ENCODE assay signal across 8 cellular contexts in the genomic region with DNA sequence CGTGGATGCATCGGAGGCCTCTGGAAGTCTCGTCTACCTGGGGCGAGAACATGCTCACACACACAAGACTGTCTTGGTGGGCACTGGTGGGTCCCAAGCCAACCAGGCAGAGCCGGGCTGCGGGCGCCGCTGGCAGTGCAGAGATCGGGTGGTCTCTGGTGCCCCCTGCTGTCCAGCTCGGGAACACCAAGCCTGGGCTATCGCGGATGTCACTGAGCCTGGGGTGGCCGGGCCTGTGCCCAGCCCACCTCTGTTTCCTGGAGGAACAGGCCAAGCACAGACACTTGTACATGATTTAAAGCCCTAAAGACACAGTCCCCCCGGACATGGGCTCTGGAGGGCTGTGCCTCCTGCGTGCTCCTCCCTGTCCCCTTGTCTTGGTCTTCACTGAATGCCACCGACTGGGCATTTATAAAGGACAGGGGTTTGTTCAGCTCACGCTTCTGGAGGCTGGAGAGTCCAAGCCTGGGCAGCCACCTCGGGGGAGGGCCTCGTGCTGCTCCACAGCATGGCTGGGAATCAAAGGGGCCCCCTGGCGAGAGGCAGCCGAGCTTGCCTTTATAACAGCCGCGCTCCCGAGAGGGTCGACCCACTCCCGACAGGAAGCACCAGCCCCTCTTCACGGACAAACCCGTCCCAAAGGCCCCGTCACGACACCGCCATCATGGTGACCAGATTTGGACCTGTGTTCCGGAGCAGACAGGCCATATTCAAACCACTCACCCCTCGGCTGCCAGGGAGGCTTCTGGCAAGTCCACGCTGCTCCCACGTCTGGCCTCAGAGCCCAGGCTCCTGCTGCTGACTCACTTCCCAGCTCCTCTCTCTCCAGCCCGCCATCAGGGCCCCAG. TPM values are rescaled to one million over a fixed set of nuclear protein-coding genes. Genes with fewer than 3 reads are reported as not detected.
DNase-seq lines count a peak whose midpoint lies in the region; ATAC-seq and TF ChIP-seq lines count a peak whose summit lies in the region.

No MANE protein-coding gene starts in this region.

- H3K14ac ChIP-seq in IMR-90 (replicated peaks; ENCODE audit: low read depth, low read length) (no peak overlapping the region), trophoblast cell (ENCODE audit: low read length) (no peak overlapping the region)

- H3K23ac ChIP-seq in IMR-90 (ENCODE audit: low read depth, low read length): no peak overlapping the region
- H3K23ac ChIP-seq in trophoblast cell (ENCODE audit: low read length): no peak overlapping the region

- CTCF ChIA-PET in IMR-90 (lab: Yijun Ruan, JAX): interaction anchor here (0.5 to 4.6 kb wide), 7 partner anchors 9 to 916 kb away, joined by 3 to 40 read pairs (median 3); no protein-coding TSS in a partner anchor

- peaks cover 27% of the 10 kb centered on the region for H3K27me3 ChIP-seq in IMR-90 (ENCODE audit: control insufficient read depth, insufficient read depth, low read length)
- no peaks in the 10 kb centered on the region for H3K27me3 ChIP-seq in trophoblast cell (ENCODE audit: insufficient read depth, low read length)
- no peaks in the 10 kb centered on the region for H3K27me3 ChIP-seq in upper lobe of left lung

- BruUV-seq in IMR-90 (replicated peaks; lab: Mats Ljungman, UMichigan): no TSS peak

- POLR2A ChIA-PET in IMR-90 (lab: Charles Lee; ENCODE audit: unreplicated experiment): no interaction called here

- H3K56ac ChIP-seq in IMR-90 (ENCODE audit: extremely low read depth, insufficient read depth, low read length): no peak overlapping the region

- H2BK12ac ChIP-seq in trophoblast cell (ENCODE audit: low read length): no peak overlapping the region

- H3K4me1 ChIP-seq in IMR-90 (ENCODE audit: control insufficient read depth, insufficient read depth, low read length) (no peaks in the 10 kb centered on the region), trophoblast cell (ENCODE audit: control insufficient read depth in 1 of 2, insufficient read depth in 2 of 2, low read length in 2 of 2) (peaks cover 0 to 6% of the 10 kb centered on the region in 2 experiments), upper lobe of left lung (peaks cover 0 to 5% (median 2%) of the 10 kb centered on the region in 4 donors)

- no peak overlapping the region for H2BK20ac ChIP-seq in IMR-90 (ENCODE audit: low read depth, low read length)

- DNase-seq in NCI-H446 (lab: John Stamatoyannopoulos, UW): peak; percentile 25 to 62
- DNase-seq in NCI-H446 treated with DMSO at 0.1 percent for 48 hours (lab: John Stamatoyannopoulos, UW): no peak
- DNase-seq in IMR-90: peak; percentile 22
- DNase-seq in SK-N-DZ (ENCODE audit: low spot score): peak; percentile 56
- peak; percentile 70 to 83 (median 78) for DNase-seq in activated naive CD4-positive, alpha-beta T cell (lab: John Stamatoyannopoulos, UW)
- DNase-seq in globus pallidus (ENCODE audit: low spot score): peak; percentile 59
- peak; percentile 63 to 82 for DNase-seq in trophoblast cell
- peak; percentile 67 to 91 for DNase-seq in upper lobe of left lung

- H3K9me1 ChIP-seq in IMR-90 (ENCODE audit: insufficient read depth, low read length): peaks cover 6% of the 10 kb centered on the region; the same call in 1 of the 2 replicates

- H3K79me1 ChIP-seq in IMR-90 (ENCODE audit: low read depth in 1 of 2, low read length in 2 of 2) (no peaks in the 10 kb centered on the region), trophoblast cell (ENCODE audit: low read length) (no peaks in the 10 kb centered on the region)

- H2BK120ac ChIP-seq in IMR-90 (ENCODE audit: low read depth, low read length): no peak overlapping the region
- H2BK120ac ChIP-seq in trophoblast cell (ENCODE audit: insufficient read depth, low read length, poor library complexity): no peak overlapping the region

- H2BK5ac ChIP-seq in IMR-90 (ENCODE audit: low read depth, low read length, poor library complexity, severe bottlenecking) (no peak overlapping the region), trophoblast cell (ENCODE audit: low read depth, low read length, poor library complexity) (no peak overlapping the region)

- H2AFZ ChIP-seq in IMR-90 (replicated peaks; ENCODE audit: low read length, poor library complexity) (peak overlapping the region; percentile 82), trophoblast cell (ENCODE audit: insufficient read depth, low read length, poor library complexity) (no peak overlapping the region)

- H3K4ac ChIP-seq in IMR-90 (ENCODE audit: low read depth, low read length) (no peak overlapping the region), trophoblast cell (ENCODE audit: low read depth, low read length) (no peak overlapping the region)

- H4K91ac ChIP-seq in IMR-90 (ENCODE audit: insufficient read depth, low read depth, low read length) (no peak overlapping the region), trophoblast cell (ENCODE audit: low read depth, low read length) (no peak overlapping the region)

- H3K4me2 ChIP-seq in IMR-90 (ENCODE audit: low read depth, low read length) (no peak overlapping the region), trophoblast cell (ENCODE audit: low read length) (no peak overlapping the region)

- H4K8ac ChIP-seq in IMR-90 (ENCODE audit: low read depth in 2 of 2, low read length in 2 of 2) (no peak overlapping the region), trophoblast cell (ENCODE audit: low read depth, low read length) (no peak overlapping the region)

- peaks cover 4% of the 10 kb centered on the region; the same call in 1 of the 2 replicates for H4K20me1 ChIP-seq in IMR-90 (ENCODE audit: insufficient read depth, low read length)

- in situ Hi-C loops in IMR-90 (cut with MboI; ENCODE audit: low sequenced_read_pairs): loop anchor here (5.0 to 25.0 kb wide), 2 partner anchors 82 to 1107 kb away; no protein-coding TSS in a partner anchor

- no peaks in the 10 kb centered on the region for H3K36me3 ChIP-seq in IMR-90 (ENCODE audit: control insufficient read depth, insufficient read depth, low read length)
- H3K36me3 ChIP-seq in trophoblast cell (ENCODE audit: control insufficient read depth in 1 of 2, insufficient read depth in 2 of 2, low read length in 2 of 2): no peaks in the 10 kb centered on the region
- no peaks in the 10 kb centered on the region for H3K36me3 ChIP-seq in upper lobe of left lung

- TF ChIP-seq CTCF in IMR-90 (conservative IDR thresholded peaks at IDR 0.05; ENCODE audit: low read depth, low read length): peak; percentile 94
- peak; percentile 89 to 96 (median 94) for TF ChIP-seq CTCF in upper lobe of left lung (IDR thresholded peaks at IDR 0.05)

- H3K79me2 ChIP-seq in trophoblast cell (ENCODE audit: control insufficient read depth, insufficient read depth, low read length, poor library complexity): no peaks in the 10 kb centered on the region

- H2AK5ac ChIP-seq in IMR-90 (ENCODE audit: low read depth, low read length) (no peak overlapping the region), trophoblast cell (ENCODE audit: low read length) (no peak overlapping the region)

- peak; percentile 98 for ATAC-seq in IMR-90 (ENCODE audit: low read depth)
- ATAC-seq in upper lobe of left lung (ENCODE audit: low FRiP score in 2 of 2): peak; percentile 80 to 92

- no peak overlapping the region for H4K12ac ChIP-seq in trophoblast cell (ENCODE audit: low read depth, low read length)

- no peak overlapping the region for H3K9ac ChIP-seq in IMR-90 (ENCODE audit: low read depth, low read length)
- H3K9ac ChIP-seq in trophoblast cell (ENCODE audit: low read length): no peak overlapping the region

- WGBS in IMR-90 (ENCODE audit: extremely low coverage in 2 of 2, insufficient read length in 1 of 2), 2 experiments: 47% methylated on average over 10 of the region's 36 CpGs; no CpG with 5 or more reads in 1 of the 2 experiments
- no CpG with 5 or more reads among the region's 36 CpGs for WGBS in trophoblast cell (ENCODE audit: extremely low coverage, insufficient coverage, insufficient read length)
- 54 to 59% methylated on average over 24 to 30 of the region's 36 CpGs for WGBS in upper lobe of left lung, 2 donors

- no peak for TF ChIP-seq EP300 in upper lobe of left lung (IDR thresholded peaks at IDR 0.05)

- no peaks in the 10 kb centered on the region for H3K9me3 ChIP-seq in IMR-90 (ENCODE audit: control insufficient read depth, insufficient read depth, low read length)
- H3K9me3 ChIP-seq in trophoblast cell (ENCODE audit: insufficient read depth, low read depth, low read length): peaks cover 13% of the 10 kb centered on the region
- H3K9me3 ChIP-seq in upper lobe of left lung: no peaks in the 10 kb centered on the region

- TF ChIP-seq POLR2A in IMR-90 (IDR thresholded peaks at IDR 0.05; ENCODE audit: low read depth, low read length) (no peak), upper lobe of left lung (IDR thresholded peaks at IDR 0.05) (no peak)

- peak; percentile 91 for TF ChIP-seq RAD21 in IMR-90 (IDR thresholded peaks at IDR 0.05; ENCODE audit: low read length)

- no peak overlapping the region for H2BK15ac ChIP-seq in IMR-90 (ENCODE audit: low read depth, low read length)

- dilution Hi-C loops in IMR-90 (cut with HindIII; ENCODE audit: low sequenced_read_pairs, unreplicated experiment): no loop called here

- H3K4me3 ChIP-seq in IMR-90 (ENCODE audit: insufficient read depth, low read depth, low read length) (no peak overlapping the region), trophoblast cell (ENCODE audit: low read depth, low read length) (no peak overlapping the region), upper lobe of left lung (no peak overlapping the region)

- no peak overlapping the region for H3K27ac ChIP-seq in IMR-90 (ENCODE audit: insufficient read depth, low read length)
- no peak overlapping the region for H3K27ac ChIP-seq in trophoblast cell (ENCODE audit: low read depth, low read length)
- no peak overlapping the region for H3K27ac ChIP-seq in upper lobe of left lung

- intact Hi-C loops in IMR-90 (cut with micrococcal nuclease): loop anchor here (1.0 to 2.0 kb wide), 2 partner anchors 83 to 123 kb away; no protein-coding TSS in a partner anchor

- no peak overlapping the region for H3K18ac ChIP-seq in IMR-90 (ENCODE audit: low read depth, low read length)
- no peak overlapping the region for H3K18ac ChIP-seq in trophoblast cell (ENCODE audit: low read length)

- no peak overlapping the region for H2AK9ac ChIP-seq in IMR-90 (replicated peaks; ENCODE audit: low read depth, low read length, poor library complexity)

- H4K5ac ChIP-seq in IMR-90 (ENCODE audit: low read depth, low read length): no peak overlapping the region

RNA-seq across cellular contexts. Expression of a gene that starts 3.6 kb away (rescaled TPM):
- total RNA-seq in IMR-90 (2012; rRNA removed) (not detected in 2 replicates), upper lobe of left lung (not detected)
- polyA plus RNA-seq in IMR-90 (2012; rRNA removed): 0.34 TPM in 1 of 2 replicates, not detected in the other
- polyA plus RNA-seq in IMR-90 (2012; cell fraction: cytosol; rRNA removed): 0.26 TPM in 1 of 2 replicates, not detected in the other
- polyA plus RNA-seq in IMR-90 (2012; cell fraction: nucleus; rRNA removed; ENCODE audit: low replicate concordance): not detected in 2 replicates
- polyA plus RNA-seq in SK-N-DZ (2014; cell fraction: cytosol; rRNA removed): 0.71 TPM in 1 of 2 replicates, not detected in the other
- not detected in 2 replicates for polyA plus RNA-seq in SK-N-DZ (2014; cell fraction: nucleus; rRNA removed)
- not detected in 2 replicates for polyA plus RNA-seq in trophoblast cell (2013)

RNA-seq across cellular contexts. Expression of a gene that starts 7.9 kb away (rescaled TPM):
- total RNA-seq in IMR-90 (2012; rRNA removed) (66.4 and 85.9 TPM in 2 replicates), upper lobe of left lung (100 to 1,000 TPM in 5 of 6 donors, 10 to 100 TPM in 1; 97.2 to 141 (median 129) TPM)
- polyA plus RNA-seq in IMR-90 (2012; rRNA removed): 309 and 459 TPM in 2 replicates
- polyA plus RNA-seq in IMR-90 (2012; cell fraction: cytosol; rRNA removed): 363 and 824 TPM in 2 replicates
- 53.3 and 144 TPM in 2 replicates for polyA plus RNA-seq in IMR-90 (2012; cell fraction: nucleus; rRNA removed; ENCODE audit: low replicate concordance)
- polyA plus RNA-seq in SK-N-DZ (2014; cell fraction: cytosol; rRNA removed): 227 and 446 TPM in 2 replicates
- 86.2 and 125 TPM in 2 replicates for polyA plus RNA-seq in SK-N-DZ (2014; cell fraction: nucleus; rRNA removed)
- 226 and 232 TPM in 2 replicates for polyA plus RNA-seq in trophoblast cell (2013)
